25 cellular contexts compared by ENCODE assay signal in genomic region chr10:117418121-117418520, GRCh38.
"Had no signal": no experiment of that assay in that cellular context is flagged by ENCODE, and none has a peak within 500 bp of the region (broad histone marks: within the 10 kb centered on the region; RNA-seq: fewer than 3 reads in every experiment).

No MANE protein-coding gene starts in this region.

- H3K4me3 ChIP-seq: body of pancreas, esophagus muscularis mucosa, heart right ventricle, lung, tibial artery had no signal

- H3K27ac Mint-ChIP-seq: activated B cell treated with CpG ODN at 0.5 μM for 24 hours; activated CD4-positive, alpha-beta memory T cell treated with anti-CD3 and anti-CD28 coated beads, Interleukin-2, amount 10 ng/mL, durations not matched to agents 7 days and 5 days; activated CD8-positive, alpha-beta memory T cell treated with anti-CD3 and anti-CD28 coated beads, Interleukin-2, amount 10 ng/mL, durations not matched to agents 7 days and 5 days; activated naive CD8-positive, alpha-beta T cell treated with anti-CD3 and anti-CD28 coated beads, Interleukin-2, amount 10 ng/mL, durations not matched to agents 7 days and 5 days; activated T-helper 2 cell treated with anti-CD3 and anti-CD28 coated beads, Interferon-gamma antibody, Interleukin-2, Interleukin-4, amounts not matched to agents 10 μg/mL and 5 μg/mL and 100 μg/mL, durations not matched to agents 14 hours and 24 hours and 36 hours; immature natural killer cell; mesothelial cell of epicardium; nephron progenitor cell; T-cell had no signal

- H3K9me3 Mint-ChIP-seq: activated B cell treated with CpG ODN at 0.5 μM for 24 hours; activated CD4-positive, alpha-beta memory T cell treated with anti-CD3 and anti-CD28 coated beads, Interleukin-2, amount 10 ng/mL, durations not matched to agents 7 days and 5 days; activated naive CD8-positive, alpha-beta T cell treated with anti-CD3 and anti-CD28 coated beads, Interleukin-2, amount 10 ng/mL, durations not matched to agents 7 days and 5 days; activated T-helper 2 cell treated with anti-CD3 and anti-CD28 coated beads, Interferon-gamma antibody, Interleukin-2, Interleukin-4, amounts not matched to agents 10 μg/mL and 5 μg/mL and 100 μg/mL, durations not matched to agents 14 hours and 24 hours and 36 hours; mesothelial cell of epicardium had no signal

- H3K4me1 ChIP-seq: body of pancreas, esophagus muscularis mucosa, heart right ventricle, tibial artery had no signal

- H3K36me3 ChIP-seq: esophagus muscularis mucosa, heart right ventricle, tibial artery had no signal

- H3K4me3 Mint-ChIP-seq: activated B cell treated with CpG ODN at 0.5 μM for 24 hours; activated CD4-positive, alpha-beta memory T cell treated with anti-CD3 and anti-CD28 coated beads, Interleukin-2, amount 10 ng/mL, durations not matched to agents 7 days and 5 days; activated CD8-positive, alpha-beta memory T cell treated with anti-CD3 and anti-CD28 coated beads, Interleukin-2, amount 10 ng/mL, durations not matched to agents 7 days and 5 days; activated naive CD8-positive, alpha-beta T cell treated with anti-CD3 and anti-CD28 coated beads, Interleukin-2, amount 10 ng/mL, durations not matched to agents 7 days and 5 days; immature natural killer cell; mesothelial cell of epicardium; nephron progenitor cell; T-cell had no signal

- H3K4me1 Mint-ChIP-seq: activated B cell treated with CpG ODN at 0.5 μM for 24 hours; activated CD4-positive, alpha-beta memory T cell treated with anti-CD3 and anti-CD28 coated beads, Interleukin-2, amount 10 ng/mL, durations not matched to agents 7 days and 5 days; activated CD8-positive, alpha-beta memory T cell treated with anti-CD3 and anti-CD28 coated beads, Interleukin-2, amount 10 ng/mL, durations not matched to agents 7 days and 5 days; activated naive CD8-positive, alpha-beta T cell treated with anti-CD3 and anti-CD28 coated beads, Interleukin-2, amount 10 ng/mL, durations not matched to agents 7 days and 5 days; immature natural killer cell; T-cell had no signal

- H3K36me3 Mint-ChIP-seq: activated CD8-positive, alpha-beta memory T cell treated with anti-CD3 and anti-CD28 coated beads, Interleukin-2, amount 10 ng/mL, durations not matched to agents 7 days and 5 days; activated naive CD8-positive, alpha-beta T cell treated with anti-CD3 and anti-CD28 coated beads, Interleukin-2, amount 10 ng/mL, durations not matched to agents 7 days and 5 days; immature natural killer cell; mesothelial cell of epicardium; T-cell had no signal

- ATAC-seq: activated CD8-positive, alpha-beta memory T cell treated with anti-CD3 and anti-CD28 coated beads, Interleukin-2, amount 10 ng/mL, durations not matched to agents 7 days and 5 days; body of pancreas; heart right ventricle; left cardiac atrium; T-cell had no signal

- FAIRE-seq: endometrium, urothelium cell line had no signal

- H3K27ac ChIP-seq: body of pancreas, esophagus muscularis mucosa, heart right ventricle, tibial artery had no signal

- DNase-seq: activated B cell treated with CpG ODN at 0.5 μM for 24 hours; activated CD4-positive, alpha-beta memory T cell treated with anti-CD3 and anti-CD28 coated beads, Interleukin-2, amount 10 ng/mL, durations not matched to agents 7 days and 5 days; activated CD4-positive, alpha-beta T cell treated with anti-CD3 and anti-CD28 coated beads for 4 hours; activated CD8-positive, alpha-beta memory T cell treated with anti-CD3 and anti-CD28 coated beads, Interleukin-2, amount 10 ng/mL, durations not matched to agents 7 days and 5 days; activated naive CD4-positive, alpha-beta T cell treated with Interleukin-2 at 50 U/mL for 16 hours; activated naive CD8-positive, alpha-beta T cell treated with anti-CD3 and anti-CD28 coated beads, Interleukin-2, amount 10 ng/mL, durations not matched to agents 7 days and 5 days; activated T-cell treated with anti-CD3 and anti-CD28 coated beads, Interleukin-2, amount 50 U/mL, for 1 hour; cortex of kidney; heart right ventricle; immature natural killer cell; left cardiac atrium; nephron progenitor cell; occipital lobe; stimulated activated CD4-positive, alpha-beta T cell treated with anti-CD3 and anti-CD28 coated beads, Interleukin-12 subunit alpha, Interleukin-12 subunit beta, amount 100 ng/mL, for 4 hours; stimulated activated CD4-positive, alpha-beta T cell treated with anti-CD3 and anti-CD28 coated beads, Interleukin-1b, Interleukin-23, amount 100 ng/mL, for 48 hours; stimulated activated naive CD4-positive, alpha-beta T cell treated with Interleukin-2 at 50 U/mL for 16 hours; T-cell; tibial artery had no signal

- H3K27me3 ChIP-seq: body of pancreas had no signal
